1 cellular context compared by ENCODE assay signal in genomic region chr18:59359576-59359952, GRCh38.
TF ChIP-seq lines count a peak whose summit lies in the region.

No MANE protein-coding gene starts in this region.

TF ChIP-seq in SK-N-SH treated with all-trans-retinoic acid at 6 μM for 48 hours, 23 proteins besides CTCF, POLR2A, EP300 and RAD21 (continued from another document):
- TF ChIP-seq TSHZ2 (CRISPR knock-in tag; IDR thresholded peaks at IDR 0.05) (no peak), ZNF8 (CRISPR knock-in tag; IDR thresholded peaks at IDR 0.05) (no peak)
